ENCODE assay signal across 24 cellular contexts in the genomic region with DNA sequence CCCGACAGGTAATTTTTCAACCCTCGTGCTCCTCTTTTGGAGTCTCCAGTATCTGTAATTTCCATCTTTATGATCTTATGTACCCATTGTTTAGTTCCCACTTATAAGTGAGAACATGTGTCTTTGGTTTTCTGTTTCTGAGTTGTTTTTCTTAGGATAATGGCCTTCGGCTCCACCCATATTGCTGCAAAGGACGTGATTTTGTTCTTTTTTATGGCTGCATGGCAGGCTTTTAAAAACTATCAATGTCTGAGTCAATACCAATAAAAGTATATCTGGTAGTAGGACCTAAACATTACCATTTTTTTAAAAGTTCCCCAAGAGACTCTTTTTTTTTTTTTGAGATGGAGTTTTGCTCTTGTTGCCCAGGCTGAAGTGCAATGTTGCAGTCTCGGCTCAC. TPM values are rescaled to one million over a fixed set of nuclear protein-coding genes. Genes with fewer than 3 reads are reported as not detected.
"Had no signal": no experiment of that assay in that cellular context is flagged by ENCODE, and none has a peak within 500 bp of the region (broad histone marks: within the 10 kb centered on the region; RNA-seq: fewer than 3 reads in every experiment).

No MANE protein-coding gene starts in this region.

- H3K36me3 ChIP-seq: ascending aorta, heart right ventricle, neural progenitor cell, prostate gland, upper lobe of left lung had no signal

- H3K4me1 ChIP-seq: prostate gland had no signal

- DNase-seq: activated CD4-positive, alpha-beta T cell treated with anti-CD3 and anti-CD28 coated beads, Interleukin-2, amount 10 ng/mL, durations not matched to agents 7 days and 5 days; activated CD8-positive, alpha-beta memory T cell treated with anti-CD3 and anti-CD28 coated beads, Interleukin-2, amount 50 U/mL, for 4 hours; activated effector memory CD4-positive, alpha-beta T cell treated with Interleukin-2 at 50 U/mL for 16 hours; activated naive CD4-positive, alpha-beta T cell treated with anti-CD3 and anti-CD28 coated beads, Interleukin-2, amount 50 U/mL, for 16 hours; activated T-cell treated with anti-CD3 and anti-CD28 coated beads, Interleukin-2, amount 50 U/mL, for 48 hours; effector CD4-positive, alpha-beta T cell; heart right ventricle; immature natural killer cell; kidney glomerular epithelial cell; naive thymus-derived CD4-positive, alpha-beta T cell; right cardiac atrium; small intestine; stimulated activated CD4-positive, alpha-beta T cell treated with anti-CD3 and anti-CD28 coated beads, Interleukin-15, amount 100 ng/mL, for 24 hours; stimulated activated CD4-positive, alpha-beta T cell treated with anti-CD3 and anti-CD28 coated beads, Interleukin-2, amount 100 ng/mL, for 48 hours; stimulated activated naive CD8-positive, alpha-beta T cell treated with anti-CD3 and anti-CD28 coated beads, Interleukin-15, amount 100 ng/mL, for 72 hours; T-helper 1 cell; T-helper 9 cell; upper lobe of left lung had no signal

- H3K9me3 ChIP-seq: ascending aorta, heart right ventricle, prostate gland, upper lobe of left lung had no signal

- ATAC-seq: heart right ventricle; naive thymus-derived CD4-positive, alpha-beta T cell; right cardiac atrium; stimulated activated naive CD8-positive, alpha-beta T cell treated with anti-CD3 and anti-CD28 coated beads, Interleukin-15, amount 100 ng/mL, for 72 hours had no signal

- H3K4me3 ChIP-seq: ascending aorta, heart right ventricle, neural progenitor cell, prostate gland, upper lobe of left lung had no signal

- H3K27me3 ChIP-seq: ascending aorta, heart right ventricle, upper lobe of left lung had no signal

- H3K27ac ChIP-seq: ascending aorta, heart right ventricle, neural progenitor cell, prostate gland, upper lobe of left lung had no signal

RNA-seq across cellular contexts. Expression of a gene that starts 12.1 kb away (rescaled TPM):
- total RNA-seq: activated CD4-positive, alpha-beta T cell treated with anti-CD3 and anti-CD28 coated beads, Interleukin-2, amount 10 ng/mL, durations not matched to agents 7 days and 5 days; ascending aorta; liver; mononuclear cell; naive thymus-derived CD4-positive, alpha-beta T cell; temporal lobe; upper lobe of left lung had no signal
- polyA plus RNA-seq: immature natural killer cell had no signal
